8 cellular contexts compared by ENCODE assay signal in genomic region chr16:4538067-4538385, GRCh38. TPM values are rescaled to one million over a fixed set of nuclear protein-coding genes. Genes with fewer than 3 reads are reported as not detected.
DNase-seq lines count a peak whose midpoint lies in the region; ATAC-seq and TF ChIP-seq lines count a peak whose summit lies in the region.

No MANE protein-coding gene starts in this region.

- H3K4me3 ChIP-seq in GM08714 (ENCODE audit: low read length) (peak overlapping the region; percentile 57; the same call in 1 of the 2 replicates), WI38 (ENCODE audit: low read depth, low read length) (peak overlapping the region; percentile 63), rectal smooth muscle tissue (ENCODE audit: low read length) (peak overlapping the region; percentile 74)

- H3K9ac ChIP-seq in rectal smooth muscle tissue (ENCODE audit: low read length) = no peak overlapping the region

- in situ Hi-C loops in KBM-7 (cut with MboI; ENCODE audit: low pct_unique_long_range_greater_than_20kb, low sequenced_read_pairs) = no loop called here

- no peaks in the 10 kb centered on the region for H3K36me3 ChIP-seq in rectal smooth muscle tissue (ENCODE audit: control insufficient read depth, insufficient read depth, low read length)

- no peaks in the 10 kb centered on the region for H3K27me3 ChIP-seq in rectal smooth muscle tissue (ENCODE audit: control insufficient read depth, insufficient read depth, low read length)

- DNase-seq in Right ventricle myocardium superior = no peak
- DNase-seq in D341Med (ENCODE audit: low spot score) = no peak
- no peak for DNase-seq in KBM-7

- intact Hi-C loops in Right ventricle myocardium superior (cut with DNase I) = no loop called here

- peak; percentile 21 for ATAC-seq in HG02642 (IDR thresholded peaks at IDR 0.05; ENCODE audit: poor library complexity, unreplicated experiment)
- ATAC-seq in Right ventricle myocardium superior (ENCODE audit: poor library complexity) = peak; percentile 54
- ATAC-seq in HG03469 (IDR thresholded peaks at IDR 0.05; ENCODE audit: unreplicated experiment) = no peak

- H3K27ac ChIP-seq in rectal smooth muscle tissue (ENCODE audit: low read depth, low read length) = peak overlapping the region; percentile 93

- no peak for TF ChIP-seq CTCF in WI38 (IDR thresholded peaks at IDR 0.05; ENCODE audit: low read depth, low read length)

- peaks cover 3% of the 10 kb centered on the region for H3K4me1 ChIP-seq in rectal smooth muscle tissue (ENCODE audit: control insufficient read depth, insufficient read depth, low read length)

RNA-seq across cellular contexts. Expression of gene CDIP1, which starts 0.5 kb away (rescaled TPM):
- 45.2 TPM for total RNA-seq in Right ventricle myocardium superior

RNA-seq across cellular contexts. Expression of gene C16orf96, which starts 18.1 kb away (rescaled TPM):
- 0.11 TPM for total RNA-seq in Right ventricle myocardium superior
